Comparison of ENCODE assay signal across 23 cellular contexts in genomic region chr2:188130317-188130716, GRCh38.
A peak's percentile ranks its signal among the peaks of the same experiment; 100 is the strongest.
DNase-seq lines count a peak whose midpoint lies in the region; ATAC-seq, FAIRE-seq and TF ChIP-seq lines count a peak whose summit lies in the region.
"Had no signal": no experiment of that assay in that cellular context is flagged by ENCODE, and none has a peak within 500 bp of the region (broad histone marks: within the 10 kb centered on the region; RNA-seq: fewer than 3 reads in every experiment).

No MANE protein-coding gene starts in this region.

- H3K27me3 ChIP-seq in HepG2 (ENCODE audit: control insufficient read depth in 1 of 2, insufficient read depth in 2 of 2, low read length in 2 of 2) (no peaks in the 10 kb centered on the region; a peak in 1 of 5 replicates), right lobe of liver (no peaks in the 10 kb centered on the region), mesendoderm (ENCODE audit: insufficient read depth, low read length, poor library complexity) (no peaks in the 10 kb centered on the region)
- H3K27me3 ChIP-seq: Peyer's patch, SJSA1 had no signal

- H3K27ac Mint-ChIP-seq in WTC11, result no peak overlapping the region
- no peak overlapping the region for H3K27ac Mint-ChIP-seq in activated naive CD4-positive, alpha-beta T cell treated with anti-CD3 and anti-CD28 coated beads for 36 hours
- H3K27ac Mint-ChIP-seq: CD8-positive, alpha-beta memory T cell had no signal

- H3K18ac ChIP-seq in mesendoderm (ENCODE audit: low read length), result no peak overlapping the region

- CTCF ChIA-PET in HepG2 (lab: Yijun Ruan, JAX; ENCODE audit: low intra/inter-chr PET ratio, low total read pairs), result no interaction called here
- CTCF ChIA-PET in WTC11 (lab: Charles Lee), result interaction anchor here (0.6 to 1.0 kb wide), 3 partner anchors 11 to 162 kb away, joined by 3 to 6 read pairs (median 3); partner anchors contain the start of gene GULP1
- CTCF ChIA-PET in GM10248 (lab: Yijun Ruan, JAX), result no interaction called here
- CTCF ChIA-PET in activated naive CD4-positive, alpha-beta T cell treated with anti-CD3 and anti-CD28 coated beads for 36 hours (lab: Charles Lee), result interaction anchor here (1.2 kb wide), 1 partner anchor 10 kb away, joined by 4 read pairs; no protein-coding TSS in a partner anchor

- H3K79me2 ChIP-seq in HepG2 (ENCODE audit: insufficient read depth, low read length) (no peaks in the 10 kb centered on the region), mesendoderm (ENCODE audit: control insufficient read depth, insufficient read depth, low read length) (no peaks in the 10 kb centered on the region)

- no peak for TF ChIP-seq CTCF in HepG2 (CRISPR knock-in tag; IDR thresholded peaks at IDR 0.05)
- no peak for TF ChIP-seq CTCF in right lobe of liver (IDR thresholded peaks at IDR 0.05)
- no peak for TF ChIP-seq CTCF in WTC11 (IDR thresholded peaks at IDR 0.05)
- no peak for TF ChIP-seq CTCF in GM10248 (IDR thresholded peaks at IDR 0.05; ENCODE audit: control extremely low read depth, extremely low read depth, low read depth, missing control alignments)

- no peak overlapping the region for H2AK5ac ChIP-seq in mesendoderm (ENCODE audit: low read length)

- no TSS peak for BruUV-seq in HepG2 (replicated peaks; lab: Mats Ljungman, UMichigan)

- H4K5ac ChIP-seq in mesendoderm (ENCODE audit: low read length), result no peak overlapping the region

- no peak overlapping the region for H3K23ac ChIP-seq in mesendoderm (ENCODE audit: low read length)

- no peak overlapping the region for H3K4me3 Mint-ChIP-seq in WTC11
- no peak overlapping the region for H3K4me3 Mint-ChIP-seq in activated naive CD4-positive, alpha-beta T cell treated with anti-CD3 and anti-CD28 coated beads for 36 hours
- H3K4me3 Mint-ChIP-seq: CD8-positive, alpha-beta memory T cell had no signal

- H2BK15ac ChIP-seq in mesendoderm (replicated peaks; ENCODE audit: low read depth), result no peak overlapping the region

- intact Hi-C loops in HepG2 (cut with micrococcal nuclease; ENCODE audit: unreplicated experiment), result no loop called here
- intact Hi-C loops in right lobe of liver (cut with DNase I), result no loop called here
- intact Hi-C loops in activated naive CD4-positive, alpha-beta T cell treated with anti-CD3 and anti-CD28 coated beads for 36 hours (cut with micrococcal nuclease), result no loop called here

- no peak overlapping the region for H2BK120ac ChIP-seq in mesendoderm (ENCODE audit: low read depth, low read length)

- no peaks in the 10 kb centered on the region for H3K27me3 Mint-ChIP-seq in WTC11 (ENCODE audit: low read depth)
- H3K27me3 Mint-ChIP-seq in activated naive CD4-positive, alpha-beta T cell treated with anti-CD3 and anti-CD28 coated beads for 36 hours (ENCODE audit: low read depth), result no peaks in the 10 kb centered on the region
- H3K27me3 Mint-ChIP-seq: CD8-positive, alpha-beta memory T cell had no signal

- no peak for FAIRE-seq in HepG2 (lab: Jason Lieb, UNC)

- H3K4me2 ChIP-seq in HepG2 (ENCODE audit: low read depth, low read length) (no peak overlapping the region), mesendoderm (ENCODE audit: low read length) (no peak overlapping the region)

- H3K27ac ChIP-seq in HepG2 (ENCODE audit: extremely low read length, insufficient read depth, low read length) (no peak overlapping the region), right lobe of liver (no peak overlapping the region), mesendoderm (ENCODE audit: low read depth, low read length) (no peak overlapping the region)
- H3K27ac ChIP-seq: 22Rv1, Peyer's patch, SJSA1 had no signal

- peaks cover 4% of the 10 kb centered on the region; the same call in 1 of the 2 replicates for H3K9me3 Mint-ChIP-seq in WTC11
- no peaks in the 10 kb centered on the region for H3K9me3 Mint-ChIP-seq in activated naive CD4-positive, alpha-beta T cell treated with anti-CD3 and anti-CD28 coated beads for 36 hours

- no peak for TF ChIP-seq RAD21 in HepG2 (CRISPR knock-in tag; IDR thresholded peaks at IDR 0.05)

- TF ChIP-seq EP300 in HepG2 (IDR thresholded peaks at IDR 0.05; ENCODE audit: low read depth in 2 of 2, low read length in 2 of 2), result no peak
- no peak for TF ChIP-seq EP300 in HepG2 (CRISPR knock-in tag; IDR thresholded peaks at IDR 0.05; ENCODE audit: borderline replicate concordance)

- no peak for DNase-seq in HepG2 (ENCODE audit: low spot score)
- DNase-seq in right lobe of liver, result no peak
- no peak for DNase-seq in WTC11 (ENCODE audit: low spot score)
- peak; percentile 7 for DNase-seq in mesendoderm
- DNase-seq in GM10248 (ENCODE audit: extremely low spot score), result no peak
- no peak for DNase-seq in activated T-cell treated with anti-CD3 and anti-CD28 coated beads, Interleukin-2, amount 50 U/mL, for 1 hour
- no peak for DNase-seq in activated naive CD4-positive, alpha-beta T cell treated with anti-CD3 and anti-CD28 coated beads for 36 hours
- DNase-seq: C1 segment of cervical spinal cord; Calu3; CD8-positive, alpha-beta memory T cell; DMS153; GF-D8; H7; KBM-7; MM.1S; NCI-H1048; NCI-H1436 treated with DMSO at 0.1 percent for 48 hours; NCI-H1930; NCI-H748 treated with DMSO at 0.1 percent for 48 hours; Peyer's patch had no signal

- H2BK5ac ChIP-seq in mesendoderm (ENCODE audit: low read length), result no peak overlapping the region

- no peaks in the 10 kb centered on the region for H4K20me1 ChIP-seq in HepG2 (ENCODE audit: insufficient read depth, low read length)

- ATAC-seq in HepG2 (peak; percentile 43; the same call in 1 of the 3 replicates), right lobe of liver (no peak), WTC11 (peak; percentile 80), HG03139 (IDR thresholded peaks at IDR 0.05; ENCODE audit: unreplicated experiment) (no peak)

- no peaks in the 10 kb centered on the region for H3K4me1 Mint-ChIP-seq in WTC11
- H3K4me1 Mint-ChIP-seq in activated naive CD4-positive, alpha-beta T cell treated with anti-CD3 and anti-CD28 coated beads for 36 hours (ENCODE audit: low read depth), result no peaks in the 10 kb centered on the region
- H3K4me1 Mint-ChIP-seq: CD8-positive, alpha-beta memory T cell had no signal

- H3K4ac ChIP-seq in mesendoderm (ENCODE audit: low read depth, low read length), result no peak overlapping the region

- in situ Hi-C loops in HepG2 (cut with HindIII; ENCODE audit: extremely low pct_ligation_motif_present, low pct_unique_long_range_greater_than_20kb), result no loop called here

- H3K56ac ChIP-seq in mesendoderm (ENCODE audit: low read length), result no peak overlapping the region

- H4K8ac ChIP-seq in mesendoderm (ENCODE audit: low read depth, low read length), result no peak overlapping the region

- H3K36me3 ChIP-seq in HepG2 (replicated peaks in 1 of 2; ENCODE audit: control insufficient read depth in 1 of 2, insufficient read depth in 2 of 2, low read length in 2 of 2) (no peaks in the 10 kb centered on the region), right lobe of liver (no peaks in the 10 kb centered on the region), mesendoderm (ENCODE audit: control insufficient read depth, insufficient read depth, low read length) (no peaks in the 10 kb centered on the region)
- H3K36me3 ChIP-seq: Peyer's patch, SJSA1 had no signal

- H3K4me3 ChIP-seq in HepG2 (replicated peaks in 1 of 3; ENCODE audit: insufficient read depth in 1 of 3, low read depth in 2 of 3, low read length in 3 of 3) (no peak overlapping the region), right lobe of liver (no peak overlapping the region), mesendoderm (ENCODE audit: low read length) (no peak overlapping the region)
- H3K4me3 ChIP-seq: Peyer's patch, SJSA1 had no signal

- H3K9me3 ChIP-seq in HepG2 (ENCODE audit: low read length), result no peaks in the 10 kb centered on the region
- H3K9me3 ChIP-seq in right lobe of liver, result no peaks in the 10 kb centered on the region
- H3K9me3 ChIP-seq: Peyer's patch, SJSA1 had no signal

- no peak overlapping the region for H2AFZ ChIP-seq in HepG2 (ENCODE audit: low read length)

- POLR2A ChIA-PET in HepG2 (lab: Yijun Ruan, JAX), result no interaction called here
- POLR2A ChIA-PET in WTC11 (lab: Charles Lee), result no interaction called here
- POLR2A ChIA-PET in GM10248 (lab: Yijun Ruan, JAX), result no interaction called here

- no peak overlapping the region for H3K9ac ChIP-seq in HepG2 (ENCODE audit: insufficient read depth, low read depth, low read length)
- H3K9ac ChIP-seq in mesendoderm (ENCODE audit: low read length), result no peak overlapping the region

- H3K79me1 ChIP-seq in mesendoderm (ENCODE audit: low read length), result no peaks in the 10 kb centered on the region

- peaks cover 2% of the 10 kb centered on the region; the same call in 1 of the 2 replicates for H3K36me3 Mint-ChIP-seq in WTC11
- no peaks in the 10 kb centered on the region for H3K36me3 Mint-ChIP-seq in activated naive CD4-positive, alpha-beta T cell treated with anti-CD3 and anti-CD28 coated beads for 36 hours (ENCODE audit: low read depth)
- H3K36me3 Mint-ChIP-seq: CD8-positive, alpha-beta memory T cell had no signal

- TF ChIP-seq POLR2A in HepG2 (IDR thresholded peaks at IDR 0.05; ENCODE audit: insufficient read depth in 1 of 2, low read depth in 2 of 2, low read length in 2 of 2) (no peak), right lobe of liver (IDR thresholded peaks at IDR 0.05) (no peak)

- H3K4me1 ChIP-seq in HepG2 (ENCODE audit: insufficient read depth, low read length), result no peaks in the 10 kb centered on the region
- H3K4me1 ChIP-seq in right lobe of liver, result no peaks in the 10 kb centered on the region
- no peaks in the 10 kb centered on the region for H3K4me1 ChIP-seq in mesendoderm (ENCODE audit: control insufficient read depth, low read depth, low read length)
- H3K4me1 ChIP-seq: Peyer's patch had no signal

TF ChIP-seq in HepG2, 621 proteins besides CTCF, POLR2A, EP300 and RAD21 (continues in another document):
- no peak for TF ChIP-seq HDAC2 (CRISPR knock-in tag; IDR thresholded peaks at IDR 0.05)
- TF ChIP-seq SETDB1 (CRISPR knock-in tag; IDR thresholded peaks at IDR 0.05; ENCODE audit: borderline replicate concordance), result no peak
- TF ChIP-seq NONO (IDR thresholded peaks at IDR 0.05), result no peak
- no peak for TF ChIP-seq NONO (CRISPR knock-in tag; conservative IDR thresholded peaks at IDR 0.05)
- no peak for TF ChIP-seq ELF1 (CRISPR knock-in tag; IDR thresholded peaks at IDR 0.05)
- no peak for TF ChIP-seq XRCC5 (optimal IDR thresholded peaks at IDR 0.05; ENCODE audit: low read length)

TF ChIP-seq in WTC11, 78 proteins besides CTCF, POLR2A, EP300 and RAD21 (continues in another document):
- TF ChIP-seq CREB1 (CRISPR knock-in tag; IDR thresholded peaks at IDR 0.05) (no peak), ERG (CRISPR knock-in tag; IDR thresholded peaks at IDR 0.05) (no peak)

Comparison
In these comparisons a context has a peak if more than half of its experiments do, and no peak if none do; other contexts are left out.
1. ATAC-seq: peak in HepG2 (single experiment) and WTC11 (single experiment); none in right lobe of liver (0 of 4) and HG03139 (single experiment).
2. CTCF ChIA-PET loops: an anchor here in WTC11 (0.6 to 1.0 kb wide) and activated naive CD4-positive, alpha-beta T cell treated with anti-CD3 and anti-CD28 coated beads for 36 hours (1.2 kb wide); none called in HepG2 and GM10248.